Comparison of ENCODE assay signal across 8 cellular contexts in the genomic region with DNA sequence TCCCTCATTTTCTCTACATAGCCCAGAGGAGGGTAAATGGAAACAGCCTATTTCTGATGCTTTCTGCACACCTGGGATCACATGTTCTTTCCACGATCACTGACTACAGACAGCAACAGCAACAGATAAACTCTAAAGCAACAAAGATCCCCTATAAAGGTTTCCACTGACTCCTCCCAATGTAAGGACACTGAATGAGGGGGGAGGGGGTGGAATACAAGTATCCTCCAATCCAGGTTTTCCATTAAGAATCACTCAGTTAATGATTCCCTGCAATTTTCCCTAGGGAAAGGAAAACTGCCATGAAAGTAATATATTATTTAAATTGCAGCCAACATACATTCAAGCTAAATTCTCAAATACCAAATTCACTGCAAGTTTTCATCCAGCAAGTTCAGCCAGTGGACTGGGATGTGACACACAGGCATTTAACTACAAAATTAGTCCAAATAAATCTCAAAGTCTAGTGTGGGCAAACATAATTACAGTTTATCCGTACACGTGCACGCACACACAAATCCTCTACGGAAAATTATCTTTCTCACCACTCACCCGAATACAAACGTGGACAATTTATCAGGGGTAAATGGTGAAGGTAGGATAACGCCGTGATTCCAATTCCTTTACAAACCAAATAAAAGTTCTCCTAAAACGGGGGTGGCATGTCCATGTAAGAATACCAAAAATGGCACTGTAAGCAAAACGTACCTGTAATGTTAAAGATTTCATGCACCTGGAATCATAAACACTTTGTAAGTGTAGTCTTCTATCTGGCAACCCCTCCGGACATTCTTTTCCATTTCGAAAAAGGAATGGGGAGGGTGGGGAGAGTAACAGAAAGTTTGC. TPM values are rescaled to one million over a fixed set of nuclear protein-coding genes. Genes with fewer than 3 reads are reported as not detected.
DNase-seq lines count a peak whose midpoint lies in the region; ATAC-seq and TF ChIP-seq lines count a peak whose summit lies in the region.
"Not testable (repeated sequence)": the region's sequence is repeated elsewhere in the genome, so short reads cannot be mapped to it uniquely, and the experiment has no call there.

No MANE protein-coding gene starts in this region.

- not testable (repeated sequence) for H2BK5ac ChIP-seq in neuronal stem cell (ENCODE audit: low read length)

- peak overlapping the region; percentile 98 for H3K4me3 Mint-ChIP-seq in CD8-positive, alpha-beta T cell
- peak overlapping the region; percentile 97 for H3K4me3 Mint-ChIP-seq in activated naive CD4-positive, alpha-beta T cell treated with anti-CD3 and anti-CD28 coated beads for 36 hours
- peak overlapping the region; percentile 96 to 98 for H3K4me3 Mint-ChIP-seq in effector memory CD8-positive, alpha-beta T cell

- not testable (repeated sequence) for H3K14ac ChIP-seq in neuronal stem cell (ENCODE audit: low read length)

- intact Hi-C loops in CD8-positive, alpha-beta T cell (cut with DNase I, micrococcal nuclease): loop anchor here (1.0 to 10.0 kb wide), 7 partner anchors 52 to 516 kb away; a partner anchor contains a TSS
- intact Hi-C loops in activated naive CD4-positive, alpha-beta T cell treated with anti-CD3 and anti-CD28 coated beads for 36 hours (cut with micrococcal nuclease): loop anchor here (2.0 to 5.0 kb wide), 2 partner anchors 77 to 154 kb away; a partner anchor contains a TSS
- intact Hi-C loops in thyroid gland (cut with DNase I): loop anchor here (10.0 kb wide), 1 partner anchor 74 kb away; no protein-coding TSS in a partner anchor

- not testable (repeated sequence) for DNase-seq in CD8-positive, alpha-beta T cell; Jurkat, Clone E6-1 (ENCODE audit: low read depth, low spot score); activated naive CD4-positive, alpha-beta T cell treated with anti-CD3 and anti-CD28 coated beads for 36 hours; effector memory CD8-positive, alpha-beta T cell; neuronal stem cell (ENCODE audit: low spot score); thyroid gland
- DNase-seq in RKO (ENCODE audit: low spot score) (peak; percentile 96), iris pigment epithelial cell (ENCODE audit: low read depth) (peak; percentile 38)

- not testable (repeated sequence) for H3K4ac ChIP-seq in neuronal stem cell (ENCODE audit: low read length)

- H4K91ac ChIP-seq in neuronal stem cell (ENCODE audit: low read depth, low read length, poor library complexity): not testable (repeated sequence)

- not testable (repeated sequence) for H2AK5ac ChIP-seq in neuronal stem cell (ENCODE audit: low read depth, low read length)

- WGBS in neuronal stem cell (ENCODE audit: extremely low coverage in 2 of 2, insufficient read length in 2 of 2, insufficient replicate concordance in 1 of 2), 2 donors: no CpG with 5 or more reads among the region's 13 CpGs
- WGBS in thyroid gland, 2 donors: 18 to 24% methylated on average over 13 of the region's 13 CpGs

- H2BK15ac ChIP-seq in neuronal stem cell (ENCODE audit: low read length): not testable (repeated sequence)

- H3K9ac ChIP-seq in neuronal stem cell (ENCODE audit: low read depth, low read length, poor library complexity): not testable (repeated sequence)

- H2BK12ac ChIP-seq in neuronal stem cell (ENCODE audit: low read length): not testable (repeated sequence)

- not testable (repeated sequence) for H2BK120ac ChIP-seq in neuronal stem cell (ENCODE audit: low read depth, low read length)

- not testable (repeated sequence) for H3K9me3 ChIP-seq in CD8-positive, alpha-beta T cell (ENCODE audit: low read length); thyroid gland
- peaks cover 0 to 11% of the 10 kb centered on the region in 2 donors for H3K9me3 ChIP-seq in neuronal stem cell (replicated peaks in 1 of 2; ENCODE audit: control insufficient read depth in 2 of 2, insufficient read depth in 1 of 2, low read depth in 1 of 2, low read length in 2 of 2)

- H3K4me1 Mint-ChIP-seq in CD8-positive, alpha-beta T cell (ENCODE audit: low read depth): peaks cover 57% of the 10 kb centered on the region
- peaks cover 32% of the 10 kb centered on the region for H3K4me1 Mint-ChIP-seq in activated naive CD4-positive, alpha-beta T cell treated with anti-CD3 and anti-CD28 coated beads for 36 hours (ENCODE audit: low read depth)
- H3K4me1 Mint-ChIP-seq in effector memory CD8-positive, alpha-beta T cell (ENCODE audit: low read depth in 2 of 2): peaks cover 34 to 47% of the 10 kb centered on the region in 2 donors

- not testable (repeated sequence) for TF ChIP-seq CTCF in CD8-positive, alpha-beta T cell (IDR thresholded peaks at IDR 0.05); thyroid gland (IDR thresholded peaks at IDR 0.05)

- H3K4me1 ChIP-seq in CD8-positive, alpha-beta T cell (ENCODE audit: insufficient read depth, low read length): peaks cover 37% of the 10 kb centered on the region
- not testable (repeated sequence) for H3K4me1 ChIP-seq in neuronal stem cell (ENCODE audit: control insufficient read depth in 2 of 2, insufficient read depth in 1 of 2, low read depth in 1 of 2, low read length in 2 of 2)
- H3K4me1 ChIP-seq in thyroid gland: peaks cover 22 to 27% of the 10 kb centered on the region in 2 donors

- peak overlapping the region; percentile 57 for H3K4me3 ChIP-seq in CD8-positive, alpha-beta T cell (ENCODE audit: low read depth, low read length)
- H3K4me3 ChIP-seq in Jurkat, Clone E6-1 (ENCODE audit: low read length): peak overlapping the region; percentile 72
- H3K4me3 ChIP-seq in neuronal stem cell (ENCODE audit: low read length in 2 of 2): peak overlapping the region in 1 of 2 donors; percentile 88
- peak overlapping the region; percentile 66 to 86 (median 74) for H3K4me3 ChIP-seq in thyroid gland (replicated peaks in 1 of 3)

- ATAC-seq in CD8-positive, alpha-beta T cell; effector memory CD8-positive, alpha-beta T cell (replicated peaks): not testable (repeated sequence)

- peak overlapping the region; percentile 65 for H3K4me2 ChIP-seq in neuronal stem cell (ENCODE audit: insufficient read depth, low read length, poor library complexity, severe bottlenecking)

- H3K36me3 ChIP-seq in CD8-positive, alpha-beta T cell (ENCODE audit: insufficient read depth, low read length); neuronal stem cell (replicated peaks in 1 of 2; ENCODE audit: control insufficient read depth in 2 of 2, insufficient read depth in 2 of 2, low read length in 2 of 2); thyroid gland: not testable (repeated sequence)

- not testable (repeated sequence) for H2AFZ ChIP-seq in neuronal stem cell (ENCODE audit: low read length)

- not testable (repeated sequence) for H4K8ac ChIP-seq in neuronal stem cell (ENCODE audit: low read depth, low read length)

- H3K27me3 ChIP-seq in CD8-positive, alpha-beta T cell (ENCODE audit: insufficient read depth, low read length); thyroid gland: not testable (repeated sequence)
- peaks cover 0 to 16% (median 8%) of the 10 kb centered on the region in 3 experiments for H3K27me3 ChIP-seq in neuronal stem cell (ENCODE audit: control insufficient read depth in 3 of 3, insufficient read depth in 3 of 3, low read depth in 1 of 3, low read length in 3 of 3)

- H3K79me1 ChIP-seq in neuronal stem cell (ENCODE audit: low read depth, low read length): not testable (repeated sequence)

- not testable (repeated sequence) for H3K27me3 Mint-ChIP-seq in CD8-positive, alpha-beta T cell (ENCODE audit: low read depth); activated naive CD4-positive, alpha-beta T cell treated with anti-CD3 and anti-CD28 coated beads for 36 hours (ENCODE audit: low read depth); effector memory CD8-positive, alpha-beta T cell

- POLR2A ChIA-PET in CD8-positive, alpha-beta T cell (lab: Charles Lee): interaction anchor here (0.8 to 1.3 kb wide), 2 partner anchors 58 to 380 kb away, joined by 3 to 4 read pairs; no protein-coding TSS in a partner anchor

- TF ChIP-seq POLR2A in thyroid gland (IDR thresholded peaks at IDR 0.05): not testable (repeated sequence)

- CTCF ChIA-PET in CD8-positive, alpha-beta T cell (lab: Charles Lee): interaction anchor here (1.1 kb wide), 1 partner anchor 13 kb away, joined by 3 read pairs; no protein-coding TSS in a partner anchor
- CTCF ChIA-PET in activated naive CD4-positive, alpha-beta T cell treated with anti-CD3 and anti-CD28 coated beads for 36 hours (lab: Charles Lee): not testable (repeated sequence)

- not testable (repeated sequence) for H3K23ac ChIP-seq in neuronal stem cell (ENCODE audit: low read depth, low read length, poor library complexity)

- H3K9me3 Mint-ChIP-seq in CD8-positive, alpha-beta T cell; activated naive CD4-positive, alpha-beta T cell treated with anti-CD3 and anti-CD28 coated beads for 36 hours; effector memory CD8-positive, alpha-beta T cell: not testable (repeated sequence)

- peak overlapping the region; percentile 95 for H3K27ac Mint-ChIP-seq in CD8-positive, alpha-beta T cell
- H3K27ac Mint-ChIP-seq in activated naive CD4-positive, alpha-beta T cell treated with anti-CD3 and anti-CD28 coated beads for 36 hours: peak overlapping the region; percentile 91
- H3K27ac Mint-ChIP-seq in effector memory CD8-positive, alpha-beta T cell: peak overlapping the region; percentile 96 to 97

- peak overlapping the region; percentile 40 for H3K27ac ChIP-seq in CD8-positive, alpha-beta T cell (ENCODE audit: low read depth, low read length)
- not testable (repeated sequence) for H3K27ac ChIP-seq in neuronal stem cell (replicated peaks; ENCODE audit: low read length)
- peak overlapping the region in 2 of 3 donors; percentile 79 to 83 for H3K27ac ChIP-seq in thyroid gland

- H3K18ac ChIP-seq in neuronal stem cell (ENCODE audit: low read length): not testable (repeated sequence)

- not testable (repeated sequence) for H3K36me3 Mint-ChIP-seq in CD8-positive, alpha-beta T cell; activated naive CD4-positive, alpha-beta T cell treated with anti-CD3 and anti-CD28 coated beads for 36 hours (ENCODE audit: low read depth)
- peaks cover 22% of the 10 kb centered on the region for H3K36me3 Mint-ChIP-seq in effector memory CD8-positive, alpha-beta T cell (ENCODE audit: insufficient read depth)

RNA-seq across cellular contexts. Expression of a gene that starts 1.7 kb away (rescaled TPM):
- 10 to 100 TPM; 27.3 to 28.1 TPM for total RNA-seq in CD8-positive, alpha-beta T cell
- polyA plus RNA-seq in Jurkat, Clone E6-1 (2012; ENCODE audit: insufficient read depth, insufficient read length): 8.7 TPM
- total RNA-seq in activated naive CD4-positive, alpha-beta T cell treated with anti-CD3 and anti-CD28 coated beads for 36 hours: 10 to 100 TPM in 1 of 2 experiments, 1 to 10 TPM in 1; 9.6 to 10.7 TPM
- polyA plus RNA-seq in neuronal stem cell (2013, experiment 1 of 2): 12.0 TPM
- polyA plus RNA-seq in neuronal stem cell (2013, experiment 2 of 2): 12.6 TPM
- 10 to 100 TPM; 26.3 to 39.0 (median 29.6) TPM for total RNA-seq in thyroid gland
